ENCODE assay signal across 9 cellular contexts in genomic region chr4:153468587-153468986, GRCh38. TPM values are rescaled to one million over a fixed set of nuclear protein-coding genes. Genes with fewer than 3 reads are reported as not detected.
DNase-seq lines count a peak whose midpoint lies in the region; ATAC-seq and TF ChIP-seq lines count a peak whose summit lies in the region.
"Had no signal": no experiment of that assay in that cellular context is flagged by ENCODE, and none has a peak within 500 bp of the region (broad histone marks: within the 10 kb centered on the region; RNA-seq: fewer than 3 reads in every experiment).

No MANE protein-coding gene starts in this region.

- peaks cover 20% of the 10 kb centered on the region for H4K20me1 ChIP-seq in smooth muscle cell (ENCODE audit: low read depth)

- H3K27ac Mint-ChIP-seq in activated naive CD8-positive, alpha-beta T cell treated with anti-CD3 and anti-CD28 coated beads, Interleukin-2, amount 50 U/mL, for 24 hours, result peak overlapping the region; percentile 87

- peaks cover 78% of the 10 kb centered on the region for H3K4me1 Mint-ChIP-seq in activated naive CD8-positive, alpha-beta T cell treated with anti-CD3 and anti-CD28 coated beads, Interleukin-2, amount 50 U/mL, for 24 hours

- no peak overlapping the region for H2AFZ ChIP-seq in smooth muscle cell (ENCODE audit: low read depth)

- no peaks in the 10 kb centered on the region for H3K27me3 Mint-ChIP-seq in activated naive CD8-positive, alpha-beta T cell treated with anti-CD3 and anti-CD28 coated beads, Interleukin-2, amount 50 U/mL, for 24 hours

- H3K9ac ChIP-seq in smooth muscle cell (ENCODE audit: low read depth), result no peak overlapping the region

- peaks cover 12% of the 10 kb centered on the region for H3F3A ChIP-seq in smooth muscle cell (ENCODE audit: low read depth)

- peak overlapping the region; percentile 94 for H3K4me3 ChIP-seq in smooth muscle cell
- H3K4me3 ChIP-seq: A549 had no signal

- POLR2A ChIA-PET in GM10248 (lab: Yijun Ruan, JAX), result interaction anchor here (0.6 to 1.9 kb wide), 5 partner anchors 9 to 27 kb away, joined by 3 to 7 read pairs (median 3); no protein-coding TSS in a partner anchor

- peak; percentile 26 for ATAC-seq in HG03196 (IDR thresholded peaks at IDR 0.05; ENCODE audit: unreplicated experiment)
- ATAC-seq in activated naive CD8-positive, alpha-beta T cell treated with anti-CD3 and anti-CD28 coated beads, Interleukin-2, amount 50 U/mL, for 24 hours, result peak; percentile 11
- ATAC-seq: A549 had no signal

- H3K4me1 ChIP-seq in smooth muscle cell (ENCODE audit: low read depth), result peaks cover 9% of the 10 kb centered on the region

- WGBS in smooth muscle cell (ENCODE audit: low lambda C conversion rate), result 100% methylated on average over 1 of the region's 1 CpG

- H3K9me3 ChIP-seq in smooth muscle cell (replicated peaks; ENCODE audit: low read depth), result no peaks in the 10 kb centered on the region
- H3K9me3 ChIP-seq: A549 had no signal

- no peaks in the 10 kb centered on the region for H3K36me3 ChIP-seq in smooth muscle cell (ENCODE audit: low read depth)

- DNase-seq in NCI-H2171 treated with DMSO at 0.1 percent for 48 hours (lab: John Stamatoyannopoulos, UW) (peak; percentile 13), NCI-H2171 (lab: John Stamatoyannopoulos, UW) (no peak), smooth muscle cell (lab: John Stamatoyannopoulos, UW; ENCODE audit: unreplicated experiment) (no peak), AG08396 (ENCODE audit: low spot score) (no peak), GM10248 (ENCODE audit: extremely low spot score) (no peak), NCI-H2029 treated with DMSO at 0.1 percent for 48 hours (lab: John Stamatoyannopoulos, UW) (no peak)
- DNase-seq in activated naive CD8-positive, alpha-beta T cell treated with anti-CD3 and anti-CD28 coated beads, Interleukin-2, amount 50 U/mL, for 24 hours, result peak; percentile 34

- H3K36me3 Mint-ChIP-seq in activated naive CD8-positive, alpha-beta T cell treated with anti-CD3 and anti-CD28 coated beads, Interleukin-2, amount 50 U/mL, for 24 hours (ENCODE audit: low read depth), result peaks cover 49% of the 10 kb centered on the region

- H3K27ac ChIP-seq in smooth muscle cell (ENCODE audit: low read depth), result no peak overlapping the region
- H3K27ac ChIP-seq: A549 had no signal

- H3K9me3 Mint-ChIP-seq in activated naive CD8-positive, alpha-beta T cell treated with anti-CD3 and anti-CD28 coated beads, Interleukin-2, amount 50 U/mL, for 24 hours, result no peaks in the 10 kb centered on the region

- H3K27me3 ChIP-seq in smooth muscle cell (ENCODE audit: low read depth), result no peaks in the 10 kb centered on the region

- H3K4me2 ChIP-seq in smooth muscle cell, result no peak overlapping the region

- H3K79me2 ChIP-seq in smooth muscle cell (ENCODE audit: low read depth), result peaks cover 26% of the 10 kb centered on the region

- TF ChIP-seq CTCF in smooth muscle cell (IDR thresholded peaks at IDR 0.05; ENCODE audit: borderline replicate concordance, insufficient read depth, poor library complexity, severe bottlenecking) (no peak), GM10248 (IDR thresholded peaks at IDR 0.05; ENCODE audit: control extremely low read depth, extremely low read depth, low read depth, missing control alignments) (no peak)

- CTCF ChIA-PET in GM10248 (lab: Yijun Ruan, JAX), result interaction anchor here (1.0 to 5.6 kb wide), 7 partner anchors 9 to 123 kb away, joined by 3 to 54 read pairs (median 7); no protein-coding TSS in a partner anchor

- H3K4me3 Mint-ChIP-seq in activated naive CD8-positive, alpha-beta T cell treated with anti-CD3 and anti-CD28 coated beads, Interleukin-2, amount 50 U/mL, for 24 hours, result peak overlapping the region; percentile 88

RNA-seq across cellular contexts. Expression of gene TMEM131L, which starts 2.4 kb away (rescaled TPM):
- total RNA-seq in smooth muscle cell, result 6.7 and 12.9 TPM in 2 replicates
- 2.6 and 4.3 TPM in 2 replicates for polyA plus RNA-seq in smooth muscle cell

Comparison
In these comparisons a context has a peak if more than half of its experiments do, and no peak if none do; other contexts are left out.
1. DNase-seq: peak in NCI-H2171 treated with DMSO at 0.1 percent for 48 hours (single experiment) and activated naive CD8-positive, alpha-beta T cell treated with anti-CD3 and anti-CD28 coated beads, Interleukin-2, amount 50 U/mL, for 24 hours (single experiment); none in NCI-H2171 (single experiment), smooth muscle cell (single experiment), AG08396 (single experiment), GM10248 (single experiment) and NCI-H2029 treated with DMSO at 0.1 percent for 48 hours (single experiment).